In genomic region chr20:37335642-37336368, GRCh38 we compare ENCODE assay signal across 9 cellular contexts. TPM values are rescaled to one million over a fixed set of nuclear protein-coding genes. Genes with fewer than 3 reads are reported as not detected.
DNase-seq lines count a peak whose midpoint lies in the region; ATAC-seq, FAIRE-seq and TF ChIP-seq lines count a peak whose summit lies in the region.
"Had no signal": no experiment of that assay in that cellular context is flagged by ENCODE, and none has a peak within 500 bp of the region (broad histone marks: within the 10 kb centered on the region; RNA-seq: fewer than 3 reads in every experiment).

No MANE protein-coding gene starts in this region.

- H3K4ac ChIP-seq in neuronal stem cell (ENCODE audit: low read length): no peak overlapping the region

- peak overlapping the region; percentile 4 for H3K18ac ChIP-seq in neuronal stem cell (ENCODE audit: low read length)

- H3K14ac ChIP-seq in neuronal stem cell (ENCODE audit: low read length): no peak overlapping the region

- H2AK5ac ChIP-seq in neuronal stem cell (ENCODE audit: low read depth, low read length): peak overlapping the region; percentile 73

- H3K9me3 Mint-ChIP-seq in activated naive CD8-positive, alpha-beta T cell treated with anti-CD3 and anti-CD28 coated beads, Interleukin-2, amount 50 U/mL, for 24 hours: no peaks in the 10 kb centered on the region

- peak overlapping the region; percentile 69 for H3K23ac ChIP-seq in neuronal stem cell (ENCODE audit: low read depth, low read length, poor library complexity)

- peak overlapping the region; percentile 87 for H2AFZ ChIP-seq in neuronal stem cell (ENCODE audit: low read length)

- peaks cover 16 to 19% of the 10 kb centered on the region in 2 donors for H3K4me1 ChIP-seq in neuronal stem cell (ENCODE audit: control insufficient read depth in 2 of 2, insufficient read depth in 1 of 2, low read depth in 1 of 2, low read length in 2 of 2)

- no peaks in the 10 kb centered on the region for H3K36me3 Mint-ChIP-seq in activated naive CD8-positive, alpha-beta T cell treated with anti-CD3 and anti-CD28 coated beads, Interleukin-2, amount 50 U/mL, for 24 hours (ENCODE audit: low read depth)

- no peaks in the 10 kb centered on the region for H3K36me3 ChIP-seq in neuronal stem cell (replicated peaks in 1 of 2; ENCODE audit: control insufficient read depth in 2 of 2, insufficient read depth in 2 of 2, low read length in 2 of 2)

- H4K8ac ChIP-seq in neuronal stem cell (ENCODE audit: low read depth, low read length): no peak overlapping the region

- H4K91ac ChIP-seq in neuronal stem cell (ENCODE audit: low read depth, low read length, poor library complexity): no peak overlapping the region

- no peaks in the 10 kb centered on the region for H3K9me3 ChIP-seq in neuronal stem cell (replicated peaks in 1 of 2; ENCODE audit: control insufficient read depth in 2 of 2, insufficient read depth in 1 of 2, low read depth in 1 of 2, low read length in 2 of 2)

- H2BK15ac ChIP-seq in neuronal stem cell (ENCODE audit: low read length): peak overlapping the region; percentile 53

- H3K79me1 ChIP-seq in neuronal stem cell (ENCODE audit: low read depth, low read length): no peaks in the 10 kb centered on the region

- TF ChIP-seq POLR2A in GM12891 (IDR thresholded peaks at IDR 0.05; ENCODE audit: low read depth, low read length) (no peak), GM12892 (IDR thresholded peaks at IDR 0.05; ENCODE audit: low read depth, low read length) (no peak)

- H3K27me3 ChIP-seq in neuronal stem cell (ENCODE audit: control insufficient read depth in 3 of 3, insufficient read depth in 3 of 3, low read depth in 1 of 3, low read length in 3 of 3): no peaks in the 10 kb centered on the region

- H3K27ac ChIP-seq in neuronal stem cell (replicated peaks; ENCODE audit: low read length): no peak overlapping the region

- peak overlapping the region; percentile 55 for H3K27ac Mint-ChIP-seq in activated naive CD8-positive, alpha-beta T cell treated with anti-CD3 and anti-CD28 coated beads, Interleukin-2, amount 50 U/mL, for 24 hours

- H2BK12ac ChIP-seq in neuronal stem cell (ENCODE audit: low read length): peak overlapping the region; percentile 8

- H3K4me3 Mint-ChIP-seq in activated naive CD8-positive, alpha-beta T cell treated with anti-CD3 and anti-CD28 coated beads, Interleukin-2, amount 50 U/mL, for 24 hours: no peak overlapping the region

- H3K9ac ChIP-seq in neuronal stem cell (ENCODE audit: low read depth, low read length, poor library complexity): no peak overlapping the region

- FAIRE-seq in GM12891 (lab: Jason Lieb, UNC): no peak
- FAIRE-seq in GM12892 (lab: Jason Lieb, UNC): no peak
- FAIRE-seq: urothelium cell line had no signal

- no peaks in the 10 kb centered on the region for H3K27me3 Mint-ChIP-seq in activated naive CD8-positive, alpha-beta T cell treated with anti-CD3 and anti-CD28 coated beads, Interleukin-2, amount 50 U/mL, for 24 hours

- H3K4me3 ChIP-seq in neuronal stem cell (ENCODE audit: low read length in 2 of 2): no peak overlapping the region

- no peak overlapping the region for H3K4me2 ChIP-seq in neuronal stem cell (ENCODE audit: insufficient read depth, low read length, poor library complexity, severe bottlenecking)

- no peak overlapping the region for H2BK5ac ChIP-seq in neuronal stem cell (ENCODE audit: low read length)

- peak; percentile 12 for ATAC-seq in HG03095 (IDR thresholded peaks at IDR 0.05; ENCODE audit: unreplicated experiment)
- no peak for ATAC-seq in activated naive CD8-positive, alpha-beta T cell treated with anti-CD3 and anti-CD28 coated beads, Interleukin-2, amount 50 U/mL, for 24 hours

- no peak for TF ChIP-seq CTCF in GM20000 (IDR thresholded peaks at IDR 0.05; ENCODE audit: extremely low read depth, missing control alignments)

- DNase-seq in GM12891 (ENCODE audit: insufficient read length, low spot score) (peak; percentile 38), neuronal stem cell (ENCODE audit: low spot score) (no peak), NCI-H82 treated with DMSO at 0.1 percent for 48 hours (lab: John Stamatoyannopoulos, UW; ENCODE audit: unreplicated experiment) (no peak), GM12892 (ENCODE audit: insufficient read length) (no peak), COR-L47 (lab: John Stamatoyannopoulos, UW) (no peak), GM20000 (ENCODE audit: low spot score) (no peak)
- DNase-seq in activated naive CD8-positive, alpha-beta T cell treated with anti-CD3 and anti-CD28 coated beads, Interleukin-2, amount 50 U/mL, for 24 hours: no peak

- no CpG with 5 or more reads among the region's 15 CpGs for WGBS in neuronal stem cell (ENCODE audit: extremely low coverage in 2 of 2, insufficient read length in 2 of 2, insufficient replicate concordance in 1 of 2), 2 donors

- H2BK120ac ChIP-seq in neuronal stem cell (ENCODE audit: low read depth, low read length): no peak overlapping the region

- H3K4me1 Mint-ChIP-seq in activated naive CD8-positive, alpha-beta T cell treated with anti-CD3 and anti-CD28 coated beads, Interleukin-2, amount 50 U/mL, for 24 hours: peaks cover 24% of the 10 kb centered on the region

TF ChIP-seq in GM12891, 5 proteins besides CTCF, POLR2A, EP300 and RAD21:
- TF ChIP-seq TAF1 (IDR thresholded peaks at IDR 0.05; ENCODE audit: low read depth, low read length) (no peak), POU2F2 (IDR thresholded peaks at IDR 0.05; ENCODE audit: low read depth, low read length) (0 out of 2 replicates have a peak, but pooled peaks have one; percentile 16), POLR2AphosphoS5 (IDR thresholded peaks at IDR 0.05; ENCODE audit: low read depth, low read length) (no peak), PAX5 (IDR thresholded peaks at IDR 0.05; ENCODE audit: insufficient read depth, low read length, severe bottlenecking) (no peak), SPI1 (IDR thresholded peaks at IDR 0.05; ENCODE audit: low read depth, low read length) (peak; percentile 46; the same call in 1 of the 2 replicates)
TF ChIP-seq in GM12891: peak in this region for 2.

RNA-seq across cellular contexts. Expression of gene SRC, which starts 10.1 kb away (rescaled TPM):
- polyA plus RNA-seq in GM12891 (2012; ENCODE audit: low read depth, missing spikeins): 24.6 TPM
- polyA plus RNA-seq in neuronal stem cell (2013, experiment 1 of 2): 32.2 TPM
- polyA plus RNA-seq in neuronal stem cell (2013, experiment 2 of 2): 33.5 TPM
- 18.6 TPM for polyA plus RNA-seq in GM12892 (2012; ENCODE audit: missing spikeins)

RNA-seq across cellular contexts. Expression of gene MANBAL, which starts 46.4 kb away (rescaled TPM):
- 17.5 TPM for polyA plus RNA-seq in GM12891 (2012; ENCODE audit: low read depth, missing spikeins)
- 66.5 TPM for polyA plus RNA-seq in neuronal stem cell (2013, experiment 1 of 2)
- polyA plus RNA-seq in neuronal stem cell (2013, experiment 2 of 2): 66.4 TPM
- polyA plus RNA-seq in GM12892 (2012; ENCODE audit: missing spikeins): 26.6 TPM
